In the genomic region with DNA sequence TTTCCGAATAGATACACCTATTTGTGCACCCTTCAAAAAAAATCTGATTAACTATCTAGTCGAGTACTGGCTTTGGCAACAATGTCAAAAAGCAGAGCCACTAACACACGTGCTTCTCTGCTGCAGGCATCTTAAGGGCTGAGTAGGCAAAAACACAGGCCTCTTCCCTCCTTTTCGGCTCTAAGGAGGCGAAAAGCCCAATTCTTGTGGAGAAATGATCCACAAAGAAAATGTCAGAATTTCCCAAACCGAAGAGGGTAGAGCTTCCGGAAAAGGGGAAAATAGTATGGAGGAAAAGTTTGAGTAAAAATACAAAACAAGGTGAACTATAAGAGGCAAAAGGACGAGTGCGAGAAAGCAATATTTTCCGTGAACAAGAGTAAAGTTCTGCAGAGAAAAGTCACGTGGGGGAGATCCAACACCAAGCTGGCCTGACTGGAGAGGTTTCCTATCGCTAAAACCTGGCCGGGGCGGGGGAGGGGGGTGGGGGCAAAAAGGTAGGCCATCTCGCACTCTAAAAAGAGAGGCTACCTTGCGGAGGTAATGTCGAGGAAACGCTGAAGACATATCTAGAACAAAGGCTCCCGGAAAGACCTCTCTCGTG, we compare ENCODE assay signal across 8 cellular contexts. TPM values are rescaled to one million over a fixed set of nuclear protein-coding genes. Genes with fewer than 3 reads are reported as not detected.
DNase-seq lines count a peak whose midpoint lies in the region; ATAC-seq and FAIRE-seq lines count a peak whose summit lies in the region.

No MANE protein-coding gene starts in this region.

- POLR2A ChIA-PET in activated naive CD8-positive, alpha-beta T cell treated with anti-CD3 and anti-CD28 coated beads, Interleukin-2, amount 10 ng/mL, durations not matched to agents 7 days and 5 days (lab: Charles Lee): interaction anchor here (0.6 to 1.9 kb wide), 6 partner anchors 9 to 875 kb away, joined by 3 to 13 read pairs (median 4); a partner anchor contains a TSS

- H3K4me1 Mint-ChIP-seq in activated naive CD8-positive, alpha-beta T cell treated with anti-CD3 and anti-CD28 coated beads, Interleukin-2, amount 10 ng/mL, durations not matched to agents 7 days and 5 days: peaks cover 18% of the 10 kb centered on the region

- H3K4me3 Mint-ChIP-seq in activated naive CD8-positive, alpha-beta T cell treated with anti-CD3 and anti-CD28 coated beads, Interleukin-2, amount 10 ng/mL, durations not matched to agents 7 days and 5 days: peak overlapping the region; percentile 98

- H3K27ac ChIP-seq in small intestine (ENCODE audit: low read depth in 1 of 2, low read length in 1 of 2): peak overlapping the region; percentile 71 to 95

- DNase-seq in NCI-H1417 (lab: John Stamatoyannopoulos, UW): peak in 2 of 3 experiments; percentile 39 to 72
- no peak for DNase-seq in NCI-H1417 treated with DMSO at 0.1 percent for 48 hours (lab: John Stamatoyannopoulos, UW)
- DNase-seq in MV-4-11 (lab: John Stamatoyannopoulos, UW): peak; percentile 11
- no peak for DNase-seq in activated naive CD8-positive, alpha-beta T cell treated with anti-CD3 and anti-CD28 coated beads, Interleukin-2, amount 10 ng/mL, durations not matched to agents 7 days and 5 days
- peak; percentile 45 for DNase-seq in small intestine
- DNase-seq in hippocampal formation (lab: John Stamatoyannopoulos, UW): no peak

- FAIRE-seq in small intestine (lab: Jason Lieb, UNC): no peak

- H3K4me3 ChIP-seq in iPS-15b (ENCODE audit: low read depth, low read length): peak overlapping the region; percentile 91
- H3K4me3 ChIP-seq in small intestine (ENCODE audit: low read depth in 1 of 2, low read length in 2 of 2): peak overlapping the region; percentile 73 to 95

- peaks cover 2% of the 10 kb centered on the region for H3K9me3 Mint-ChIP-seq in activated naive CD8-positive, alpha-beta T cell treated with anti-CD3 and anti-CD28 coated beads, Interleukin-2, amount 10 ng/mL, durations not matched to agents 7 days and 5 days

- peak overlapping the region; percentile 98 for H3K9ac ChIP-seq in iPS-15b (ENCODE audit: low read depth, low read length)

- H3K36me3 Mint-ChIP-seq in activated naive CD8-positive, alpha-beta T cell treated with anti-CD3 and anti-CD28 coated beads, Interleukin-2, amount 10 ng/mL, durations not matched to agents 7 days and 5 days: peaks cover 13% of the 10 kb centered on the region

- 0 to 1% (median 1%) methylated on average over 20 of the region's 20 CpGs for WGBS in small intestine, 3 donors

- H3K36me3 ChIP-seq in iPS-15b (ENCODE audit: control insufficient read depth, insufficient read depth, low read length) (peaks cover 9% of the 10 kb centered on the region), small intestine (ENCODE audit: control insufficient read depth in 2 of 2, insufficient read depth in 2 of 2, low read length in 2 of 2) (peaks cover 6 to 11% of the 10 kb centered on the region in 2 donors)

- no peaks in the 10 kb centered on the region for H3K9me3 ChIP-seq in iPS-15b (ENCODE audit: control insufficient read depth, insufficient read depth, low read length)
- H3K9me3 ChIP-seq in small intestine (ENCODE audit: control insufficient read depth, low read depth): no peaks in the 10 kb centered on the region

- peak; percentile 11 for ATAC-seq in GM21529 (IDR thresholded peaks at IDR 0.05; ENCODE audit: unreplicated experiment)
- ATAC-seq in activated naive CD8-positive, alpha-beta T cell treated with anti-CD3 and anti-CD28 coated beads, Interleukin-2, amount 10 ng/mL, durations not matched to agents 7 days and 5 days (ENCODE audit: low read depth): peak; percentile 13

- H3K27me3 ChIP-seq in iPS-15b (ENCODE audit: control insufficient read depth, insufficient read depth, low read length) (peaks cover 1% of the 10 kb centered on the region), small intestine (ENCODE audit: control insufficient read depth in 2 of 2, insufficient read depth in 2 of 2, low read length in 2 of 2) (no peaks in the 10 kb centered on the region)

- peaks cover 7% of the 10 kb centered on the region for H3K27me3 Mint-ChIP-seq in activated naive CD8-positive, alpha-beta T cell treated with anti-CD3 and anti-CD28 coated beads, Interleukin-2, amount 10 ng/mL, durations not matched to agents 7 days and 5 days

- H3K27ac Mint-ChIP-seq in activated naive CD8-positive, alpha-beta T cell treated with anti-CD3 and anti-CD28 coated beads, Interleukin-2, amount 10 ng/mL, durations not matched to agents 7 days and 5 days: peak overlapping the region; percentile 99

- H3K4me1 ChIP-seq in iPS-15b (ENCODE audit: control insufficient read depth, insufficient read depth, low read length) (no peaks in the 10 kb centered on the region), small intestine (ENCODE audit: control insufficient read depth in 2 of 2, insufficient read depth in 1 of 2, low read depth in 1 of 2, low read length in 1 of 2) (no peaks in the 10 kb centered on the region)

RNA-seq across cellular contexts. Expression of a gene that starts 0.6 kb away (rescaled TPM):
- total RNA-seq in activated naive CD8-positive, alpha-beta T cell treated with anti-CD3 and anti-CD28 coated beads, Interleukin-2, amount 10 ng/mL, durations not matched to agents 7 days and 5 days: 100 to 1,000 TPM; 123 to 129 TPM
- polyA plus RNA-seq in small intestine: 10 to 100 TPM; 20.4 to 37.3 (median 21.9) TPM

RNA-seq across cellular contexts. Expression of a gene that starts 32.7 kb away (rescaled TPM):
- total RNA-seq in activated naive CD8-positive, alpha-beta T cell treated with anti-CD3 and anti-CD28 coated beads, Interleukin-2, amount 10 ng/mL, durations not matched to agents 7 days and 5 days: 1 to 10 TPM in 1 of 2 experiments, under 1 TPM in 1; 0.71 to 1.3 TPM
- 1 to 10 TPM in 1 of 3 donors, not detected in 2; 2.4 TPM for polyA plus RNA-seq in small intestine

Comparison
In these comparisons a context has a peak if more than half of its experiments do, and no peak if none do; other contexts are left out.
1. DNase-seq: peak in NCI-H1417 (2 of 3), MV-4-11 (single experiment) and small intestine (single experiment); none in NCI-H1417 treated with DMSO at 0.1 percent for 48 hours (single experiment), activated naive CD8-positive, alpha-beta T cell treated with anti-CD3 and anti-CD28 coated beads, Interleukin-2, amount 10 ng/mL, durations not matched to agents 7 days and 5 days (single experiment) and hippocampal formation (0 of 2).